In genomic region chr3:188421151-188421821, GRCh38 we compare ENCODE assay signal across 8 cellular contexts.
DNase-seq lines count a peak whose midpoint lies in the region; ATAC-seq and TF ChIP-seq lines count a peak whose summit lies in the region.

No MANE protein-coding gene starts in this region.

- no peaks in the 10 kb centered on the region for H3K27me3 ChIP-seq in CD4-positive, alpha-beta T cell (ENCODE audit: control insufficient read depth, insufficient read depth, low read length)

- peaks cover 25% of the 10 kb centered on the region for H3K9me3 Mint-ChIP-seq in activated CD4-positive, alpha-beta T cell treated with anti-CD3 and anti-CD28 coated beads, Interleukin-2, amount 10 ng/mL, durations not matched to agents 24 days and 14 days
- H3K9me3 Mint-ChIP-seq in CD4-positive, alpha-beta T cell: no peaks in the 10 kb centered on the region

- H3K27ac Mint-ChIP-seq in activated CD4-positive, alpha-beta T cell treated with anti-CD3 and anti-CD28 coated beads, Interleukin-2, amount 10 ng/mL, durations not matched to agents 24 days and 14 days: no peak overlapping the region
- no peak overlapping the region for H3K27ac Mint-ChIP-seq in CD4-positive, alpha-beta T cell

- CTCF ChIA-PET in CD4-positive, alpha-beta T cell (lab: Charles Lee): no interaction called here

- no peaks in the 10 kb centered on the region for H3K9me3 ChIP-seq in CD4-positive, alpha-beta T cell (ENCODE audit: control insufficient read depth, low read length)

- H3K4me3 Mint-ChIP-seq in activated CD4-positive, alpha-beta T cell treated with anti-CD3 and anti-CD28 coated beads, Interleukin-2, amount 10 ng/mL, durations not matched to agents 24 days and 14 days: no peak overlapping the region
- H3K4me3 Mint-ChIP-seq in CD4-positive, alpha-beta T cell: no peak overlapping the region

- H3K27ac ChIP-seq in CD4-positive, alpha-beta T cell (ENCODE audit: low read depth, low read length): no peak overlapping the region

- no peak overlapping the region for H3K4me3 ChIP-seq in AG09309 (ENCODE audit: control insufficient read depth, low read depth, low read length)

- H3K4me1 Mint-ChIP-seq in activated CD4-positive, alpha-beta T cell treated with anti-CD3 and anti-CD28 coated beads, Interleukin-2, amount 10 ng/mL, durations not matched to agents 24 days and 14 days: peaks cover 12% of the 10 kb centered on the region
- peaks cover 10% of the 10 kb centered on the region for H3K4me1 Mint-ChIP-seq in CD4-positive, alpha-beta T cell (ENCODE audit: low read depth)

- TF ChIP-seq CTCF in AG09309 (IDR thresholded peaks at IDR 0.05; ENCODE audit: control insufficient read depth, insufficient read depth, low read depth, low read length, missing control alignments): no peak
- no peak for TF ChIP-seq CTCF in CD4-positive, alpha-beta T cell (IDR thresholded peaks at IDR 0.05)

- intact Hi-C loops in activated CD4-positive, alpha-beta T cell treated with anti-CD3 and anti-CD28 coated beads, Interleukin-2, amount 10 ng/mL, durations not matched to agents 24 days and 14 days (cut with micrococcal nuclease): no loop called here
- intact Hi-C loops in CD4-positive, alpha-beta T cell (cut with DNase I, micrococcal nuclease): no loop called here

- H3K27me3 Mint-ChIP-seq in activated CD4-positive, alpha-beta T cell treated with anti-CD3 and anti-CD28 coated beads, Interleukin-2, amount 10 ng/mL, durations not matched to agents 24 days and 14 days: no peaks in the 10 kb centered on the region
- no peaks in the 10 kb centered on the region for H3K27me3 Mint-ChIP-seq in CD4-positive, alpha-beta T cell

- POLR2A ChIA-PET in CD4-positive, alpha-beta T cell (lab: Charles Lee): interaction anchor here (0.7 kb wide), 1 partner anchor 682 kb away, joined by 3 read pairs; no protein-coding TSS in a partner anchor

- ATAC-seq in GM21576 (IDR thresholded peaks at IDR 0.05; ENCODE audit: unreplicated experiment) (peak; percentile 9), HG03045 (IDR thresholded peaks at IDR 0.05; ENCODE audit: unreplicated experiment) (no peak)
- no peak for ATAC-seq in CD4-positive, alpha-beta T cell (ENCODE audit: poor library complexity)

- DNase-seq in AG09309 (ENCODE audit: low read depth) (peak; percentile 84), NAMALWA (ENCODE audit: low spot score) (peak; percentile 38), glomerular visceral epithelial cell (ENCODE audit: extremely low spot score) (peak; percentile 49), NCI-H2029 treated with DMSO at 0.1 percent for 48 hours (lab: John Stamatoyannopoulos, UW) (no peak)
- DNase-seq in activated CD4-positive, alpha-beta T cell treated with anti-CD3 and anti-CD28 coated beads, Interleukin-2, amount 10 ng/mL, durations not matched to agents 24 days and 14 days: no peak
- DNase-seq in CD4-positive, alpha-beta T cell: no peak

- peaks cover 30% of the 10 kb centered on the region for H3K36me3 Mint-ChIP-seq in activated CD4-positive, alpha-beta T cell treated with anti-CD3 and anti-CD28 coated beads, Interleukin-2, amount 10 ng/mL, durations not matched to agents 24 days and 14 days (ENCODE audit: low read depth)
- peaks cover 41% of the 10 kb centered on the region for H3K36me3 Mint-ChIP-seq in CD4-positive, alpha-beta T cell (ENCODE audit: low read depth)

Comparison
In these comparisons a context has a peak if more than half of its experiments do, and no peak if none do; other contexts are left out.
1. DNase-seq: peak in AG09309 (single experiment), NAMALWA (single experiment) and glomerular visceral epithelial cell (single experiment); none in activated CD4-positive, alpha-beta T cell treated with anti-CD3 and anti-CD28 coated beads, Interleukin-2, amount 10 ng/mL, durations not matched to agents 24 days and 14 days (single experiment), CD4-positive, alpha-beta T cell (0 of 10) and NCI-H2029 treated with DMSO at 0.1 percent for 48 hours (single experiment).